Comparison of ENCODE assay signal across 20 cellular contexts in genomic region chr7:133984023-133984422, GRCh38.
A peak's percentile ranks its signal among the peaks of the same experiment; 100 is the strongest.
DNase-seq lines count a peak whose midpoint lies in the region; ATAC-seq, FAIRE-seq and TF ChIP-seq lines count a peak whose summit lies in the region.
"Had no signal": no experiment of that assay in that cellular context is flagged by ENCODE, and none has a peak within 500 bp of the region (broad histone marks: within the 10 kb centered on the region; RNA-seq: fewer than 3 reads in every experiment).

No MANE protein-coding gene starts in this region.

- FAIRE-seq in urothelium cell line (lab: Jason Lieb, UNC): no peak
- FAIRE-seq: endometrium had no signal

- ATAC-seq in HG02763 (IDR thresholded peaks at IDR 0.05; ENCODE audit: unreplicated experiment): no peak
- ATAC-seq in HG03025 (IDR thresholded peaks at IDR 0.05; ENCODE audit: low FRiP score, unreplicated experiment): no peak
- ATAC-seq: Right ventricle myocardium inferior had no signal

- no peak overlapping the region for H3K4me3 ChIP-seq in fibroblast of mammary gland (ENCODE audit: control insufficient read depth, low read depth, low read length)
- H3K4me3 ChIP-seq: skin epidermis had no signal

- DNase-seq in DMS 273 (lab: John Stamatoyannopoulos, UW; ENCODE audit: unreplicated experiment) (peak; percentile 75), NCI-H128 (lab: John Stamatoyannopoulos, UW; ENCODE audit: unreplicated experiment) (peak; percentile 60), NCI-H69 (lab: John Stamatoyannopoulos, UW) (peak; percentile 98), fibroblast of mammary gland (ENCODE audit: low read depth) (peak; percentile 1), urothelium cell line (ENCODE audit: low spot score) (no peak)
- no peak for DNase-seq in activated effector memory CD4-positive, alpha-beta T cell treated with Interleukin-2 at 50 U/mL for 16 hours
- DNase-seq: activated CD4-positive, alpha-beta T cell treated with anti-CD3 and anti-CD28 coated beads, Interleukin-2, amount 50 U/mL, for 4 hours; activated naive CD8-positive, alpha-beta T cell treated with anti-CD3 and anti-CD28 coated beads, Interleukin-2, amount 10 ng/mL, durations not matched to agents 7 days and 5 days; activated T-cell treated with anti-CD3 and anti-CD28 coated beads, Interleukin-2, amount 50 U/mL, for 48 hours; central memory CD4-positive, alpha-beta T cell; islet precursor cell; midbrain; NK-92 treated with Interleukin-12 subunit alpha and Interleukin-12 subunit beta, amount 100 ng/mL, for 24 hours; stimulated activated naive CD4-positive, alpha-beta T cell treated with Interleukin-2 at 50 U/mL for 16 hours; T-helper 9 cell had no signal

- no peak for TF ChIP-seq CTCF in fibroblast of mammary gland (conservative IDR thresholded peaks at IDR 0.05; ENCODE audit: control insufficient read depth, insufficient read depth, low read depth, low read length)

Comparison
In these comparisons a context has a peak if more than half of its experiments do, and no peak if none do; other contexts are left out.
1. DNase-seq: peak in DMS 273 (single experiment), NCI-H128 (single experiment), NCI-H69 (single experiment) and fibroblast of mammary gland (single experiment); none in urothelium cell line (single experiment) and activated effector memory CD4-positive, alpha-beta T cell treated with Interleukin-2 at 50 U/mL for 16 hours (single experiment).